ENCODE assay signal across 8 cellular contexts in genomic region chr4:113684534-113685091, GRCh38.
A peak's percentile ranks its signal among the peaks of the same experiment; 100 is the strongest.
DNase-seq lines count a peak whose midpoint lies in the region; ATAC-seq and TF ChIP-seq lines count a peak whose summit lies in the region.

No MANE protein-coding gene starts in this region.

- CTCF ChIA-PET in HCT116 (lab: Charles Lee), result interaction anchor here (1.0 kb wide), 1 partner anchor 16 kb away, joined by 3 read pairs; no protein-coding TSS in a partner anchor

- POLR2A ChIA-PET in HCT116 (lab: Charles Lee), result no interaction called here

- DNase-seq in AG20443 (ENCODE audit: low spot score) (peak; percentile 67), HCT116 (ENCODE audit: low read depth, low spot score) (no peak), head of caudate nucleus (peak in 37 of 42 donors; percentile 6 to 69 (median 39)), renal cortical epithelial cell (ENCODE audit: low read depth) (peak; percentile 32), GF-D8 (lab: John Stamatoyannopoulos, UW) (no peak)
- peak; percentile 56 to 64 for DNase-seq in activated T-cell treated with anti-CD3 and anti-CD28 coated beads, Interleukin-2, amount 50 U/mL, for 48 hours

- no peak overlapping the region for H3K4me3 ChIP-seq in HCT116 (replicated peaks in 1 of 2; ENCODE audit: low read depth in 1 of 2, low read length in 2 of 2)

- TF ChIP-seq CTCF in HCT116 (IDR thresholded peaks at IDR 0.05 in 2 of 3, conservative IDR thresholded peaks at IDR 0.05 in 1 of 3; ENCODE audit: borderline replicate concordance in 1 of 3, insufficient read depth in 1 of 3, low read depth in 2 of 3, low read length in 2 of 3), result peak in 2 of 3 experiments; percentile 35 to 38; a peak in 2 of 6 replicates

- TF ChIP-seq POLR2A in HCT116 (IDR thresholded peaks at IDR 0.05; ENCODE audit: borderline replicate concordance, extremely low read depth, insufficient read depth, insufficient read length) (no peak), GM18505 (IDR thresholded peaks at IDR 0.05; ENCODE audit: borderline replicate concordance, extremely low read depth, insufficient read depth, insufficient read length) (no peak)

- H2AFZ ChIP-seq in HCT116 (ENCODE audit: low read depth, low read length, poor library complexity, severe bottlenecking), result no peak overlapping the region

- peaks cover 21% of the 10 kb centered on the region for H3K79me2 ChIP-seq in HCT116 (ENCODE audit: insufficient read depth, low read length)

- no peaks in the 10 kb centered on the region for H4K20me1 ChIP-seq in HCT116 (ENCODE audit: insufficient read depth)

- no peaks in the 10 kb centered on the region; a peak in 1 of 4 replicates for H3K36me3 ChIP-seq in HCT116 (ENCODE audit: control insufficient read depth in 1 of 2, insufficient read depth in 2 of 2, low read length in 2 of 2)

- no peaks in the 10 kb centered on the region for H3K9me2 ChIP-seq in HCT116 (ENCODE audit: insufficient read depth)

- TF ChIP-seq RAD21 in HCT116 (IDR thresholded peaks at IDR 0.05; ENCODE audit: low read depth), result peak; percentile 39

- H3K27me3 ChIP-seq in HCT116 (ENCODE audit: insufficient read depth, low read length), result no peaks in the 10 kb centered on the region

- no TSS peak for BruUV-seq in HCT116 (replicated peaks; lab: Mats Ljungman, UMichigan)

- RAD21 ChIA-PET in HCT116 (lab: Charles Lee; ENCODE audit: low non-redundant PET in 1 of 2, low total read pairs in 2 of 2, uncharacterized antibody in 2 of 2, unreplicated experiment in 2 of 2), result interaction anchor here in 1 of 2 experiments (1.0 kb wide), 1 partner anchor 137 kb away, joined by 3 read pairs; no protein-coding TSS in a partner anchor

- ATAC-seq in HCT116, result peak; percentile 87
- ATAC-seq in GM21619 (IDR thresholded peaks at IDR 0.05; ENCODE audit: unreplicated experiment), result no peak
- no peak for ATAC-seq in GM18505 (IDR thresholded peaks at IDR 0.05; ENCODE audit: unreplicated experiment)

- H3K9me3 ChIP-seq in HCT116 (ENCODE audit: control insufficient read depth in 1 of 2, insufficient read depth in 1 of 2, low read depth in 1 of 2, low read length in 2 of 2), result no peaks in the 10 kb centered on the region

- H3K4me1 ChIP-seq in HCT116 (ENCODE audit: control insufficient read depth in 1 of 2, insufficient read depth in 2 of 2, low read length in 2 of 2), result no peaks in the 10 kb centered on the region; a peak in 1 of 4 replicates

- intact Hi-C loops in HCT116 (cut with micrococcal nuclease) (no loop called here), head of caudate nucleus (cut with DNase I) (no loop called here)

- H3K27ac ChIP-seq in HCT116 (ENCODE audit: low read depth, low read length), result no peak overlapping the region

- no peak overlapping the region for H3K9ac ChIP-seq in HCT116 (ENCODE audit: low read length)

- no peak overlapping the region for H3K4me2 ChIP-seq in HCT116 (ENCODE audit: low read length)

TF ChIP-seq in HCT116, 20 proteins besides CTCF, POLR2A, EP300 and RAD21:
- no peak for TF ChIP-seq ELF1 (IDR thresholded peaks at IDR 0.05; ENCODE audit: borderline replicate concordance, low read depth)
- no peak for TF ChIP-seq CBX3 (IDR thresholded peaks at IDR 0.05; ENCODE audit: low read depth)
- TF ChIP-seq, protein P1, sequence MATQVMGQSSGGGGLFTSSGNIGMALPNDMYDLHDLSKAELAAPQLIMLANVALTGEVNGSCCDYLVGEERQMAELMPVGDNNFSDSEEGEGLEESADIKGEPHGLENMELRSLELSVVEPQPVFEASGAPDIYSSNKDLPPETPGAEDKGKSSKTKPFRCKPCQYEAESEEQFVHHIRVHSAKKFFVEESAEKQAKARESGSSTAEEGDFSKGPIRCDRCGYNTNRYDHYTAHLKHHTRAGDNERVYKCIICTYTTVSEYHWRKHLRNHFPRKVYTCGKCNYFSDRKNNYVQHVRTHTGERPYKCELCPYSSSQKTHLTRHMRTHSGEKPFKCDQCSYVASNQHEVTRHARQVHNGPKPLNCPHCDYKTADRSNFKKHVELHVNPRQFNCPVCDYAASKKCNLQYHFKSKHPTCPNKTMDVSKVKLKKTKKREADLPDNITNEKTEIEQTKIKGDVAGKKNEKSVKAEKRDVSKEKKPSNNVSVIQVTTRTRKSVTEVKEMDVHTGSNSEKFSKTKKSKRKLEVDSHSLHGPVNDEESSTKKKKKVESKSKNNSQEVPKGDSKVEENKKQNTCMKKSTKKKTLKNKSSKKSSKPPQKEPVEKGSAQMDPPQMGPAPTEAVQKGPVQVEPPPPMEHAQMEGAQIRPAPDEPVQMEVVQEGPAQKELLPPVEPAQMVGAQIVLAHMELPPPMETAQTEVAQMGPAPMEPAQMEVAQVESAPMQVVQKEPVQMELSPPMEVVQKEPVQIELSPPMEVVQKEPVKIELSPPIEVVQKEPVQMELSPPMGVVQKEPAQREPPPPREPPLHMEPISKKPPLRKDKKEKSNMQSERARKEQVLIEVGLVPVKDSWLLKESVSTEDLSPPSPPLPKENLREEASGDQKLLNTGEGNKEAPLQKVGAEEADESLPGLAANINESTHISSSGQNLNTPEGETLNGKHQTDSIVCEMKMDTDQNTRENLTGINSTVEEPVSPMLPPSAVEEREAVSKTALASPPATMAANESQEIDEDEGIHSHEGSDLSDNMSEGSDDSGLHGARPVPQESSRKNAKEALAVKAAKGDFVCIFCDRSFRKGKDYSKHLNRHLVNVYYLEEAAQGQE (IDR thresholded peaks at IDR 0.05; ENCODE audit: low read depth), result no peak
- no peak for TF ChIP-seq ZFX (IDR thresholded peaks at IDR 0.05)
- TF ChIP-seq, protein P2, sequence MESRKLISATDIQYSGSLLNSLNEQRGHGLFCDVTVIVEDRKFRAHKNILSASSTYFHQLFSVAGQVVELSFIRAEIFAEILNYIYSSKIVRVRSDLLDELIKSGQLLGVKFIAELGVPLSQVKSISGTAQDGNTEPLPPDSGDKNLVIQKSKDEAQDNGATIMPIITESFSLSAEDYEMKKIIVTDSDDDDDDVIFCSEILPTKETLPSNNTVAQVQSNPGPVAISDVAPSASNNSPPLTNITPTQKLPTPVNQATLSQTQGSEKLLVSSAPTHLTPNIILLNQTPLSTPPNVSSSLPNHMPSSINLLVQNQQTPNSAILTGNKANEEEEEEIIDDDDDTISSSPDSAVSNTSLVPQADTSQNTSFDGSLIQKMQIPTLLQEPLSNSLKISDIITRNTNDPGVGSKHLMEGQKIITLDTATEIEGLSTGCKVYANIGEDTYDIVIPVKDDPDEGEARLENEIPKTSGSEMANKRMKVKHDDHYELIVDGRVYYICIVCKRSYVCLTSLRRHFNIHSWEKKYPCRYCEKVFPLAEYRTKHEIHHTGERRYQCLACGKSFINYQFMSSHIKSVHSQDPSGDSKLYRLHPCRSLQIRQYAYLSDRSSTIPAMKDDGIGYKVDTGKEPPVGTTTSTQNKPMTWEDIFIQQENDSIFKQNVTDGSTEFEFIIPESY (IDR thresholded peaks at IDR 0.05; ENCODE audit: extremely low read depth, insufficient replicate concordance, low read length), result no peak
- TF ChIP-seq EZH2 (IDR thresholded peaks at IDR 0.05), result no peak
- no peak for TF ChIP-seq JUND (IDR thresholded peaks at IDR 0.05)
- TF ChIP-seq SIN3A (IDR thresholded peaks at IDR 0.05; ENCODE audit: low read depth), result no peak
- TF ChIP-seq FOSL1 (IDR thresholded peaks at IDR 0.05; ENCODE audit: low read depth), result no peak
- TF ChIP-seq ZNF274 (IDR thresholded peaks at IDR 0.05; ENCODE audit: low read depth, low read length), result no peak
- TF ChIP-seq ATF3 (IDR thresholded peaks at IDR 0.05), result no peak
- TF ChIP-seq CEBPB (IDR thresholded peaks at IDR 0.05; ENCODE audit: low read depth), result no peak
- no peak for TF ChIP-seq MAX (IDR thresholded peaks at IDR 0.05)
TF ChIP-seq in HCT116: peak in this region for 0.

Comparison
In these comparisons a context has a peak if more than half of its experiments do, and no peak if none do; other contexts are left out.
1. DNase-seq: peak in AG20443 (single experiment), activated T-cell treated with anti-CD3 and anti-CD28 coated beads, Interleukin-2, amount 50 U/mL, for 48 hours (2 of 2), head of caudate nucleus (37 of 42) and renal cortical epithelial cell (single experiment); none in HCT116 (single experiment) and GF-D8 (single experiment).